Comparison of ENCODE assay signal across 23 cellular contexts in the genomic region with DNA sequence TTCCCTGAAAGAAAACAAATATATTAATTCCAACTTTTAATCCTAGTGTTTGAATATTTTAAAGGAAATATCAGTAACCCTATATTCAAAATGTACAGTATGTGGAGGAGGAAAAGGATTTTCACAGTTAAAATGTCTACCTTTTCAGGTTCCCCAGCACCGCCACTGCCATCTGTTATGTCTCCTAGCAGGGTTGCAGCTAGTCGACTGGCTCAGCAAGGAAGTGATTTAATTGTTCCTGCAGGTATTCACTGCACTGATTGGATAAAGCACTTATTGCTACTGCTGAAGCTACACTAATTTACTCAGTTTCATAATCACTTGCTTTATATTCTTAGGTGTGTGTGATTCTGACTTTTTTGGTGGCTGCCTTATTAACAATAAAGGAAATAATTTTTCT.
"Had no signal": no experiment of that assay in that cellular context is flagged by ENCODE, and none has a peak within 500 bp of the region (broad histone marks: within the 10 kb centered on the region; RNA-seq: fewer than 3 reads in every experiment).

No MANE protein-coding gene starts in this region.

- DNase-seq: activated B cell treated with CpG ODN at 0.5 μM for 24 hours; activated CD4-positive, alpha-beta T cell treated with anti-CD3 and anti-CD28 coated beads for 36 hours; activated CD4-positive, alpha-beta T cell treated with anti-CD3 and anti-CD28 coated beads, Interleukin-2, amount 50 U/mL, for 48 hours; activated naive CD4-positive, alpha-beta T cell treated with Interleukin-2 at 50 U/mL for 16 hours; activated naive CD8-positive, alpha-beta T cell treated with anti-CD3 and anti-CD28 coated beads for 36 hours; activated T-cell treated with anti-CD3 and anti-CD28 coated beads, Interleukin-2, amount 50 U/mL, for 48 hours; central memory CD4-positive, alpha-beta T cell; colonic mucosa; endodermal cell; esophagus squamous epithelium; heart right ventricle; left ventricle myocardium superior; mammary epithelial cell; midbrain; pancreas; psoas muscle; spleen; stimulated activated CD4-positive, alpha-beta T cell treated with anti-CD3 and anti-CD28 coated beads, Interleukin-4, amount 100 ng/mL, for 1 hour; stimulated activated naive CD4-positive, alpha-beta T cell; T-helper 9 cell; testis; trophoblast cell had no signal

- ATAC-seq: activated CD4-positive, alpha-beta T cell treated with anti-CD3 and anti-CD28 coated beads for 36 hours; heart right ventricle; left ventricle myocardium superior; natural killer cell treated with Interleukin-12 subunit alpha and Interleukin-12 subunit beta and Interleukin-15 and Interleukin-18, amount 100 ng/mL, for 72 hours; psoas muscle had no signal

- H3K9me3 Mint-ChIP-seq: activated B cell treated with CpG ODN at 0.5 μM for 24 hours; activated naive CD8-positive, alpha-beta T cell treated with anti-CD3 and anti-CD28 coated beads for 36 hours; natural killer cell treated with Interleukin-12 subunit alpha and Interleukin-12 subunit beta and Interleukin-15 and Interleukin-18, amount 100 ng/mL, for 72 hours had no signal

- H3K27me3 Mint-ChIP-seq: activated B cell treated with CpG ODN at 0.5 μM for 24 hours; activated CD4-positive, alpha-beta T cell treated with anti-CD3 and anti-CD28 coated beads for 36 hours; activated naive CD8-positive, alpha-beta T cell treated with anti-CD3 and anti-CD28 coated beads for 36 hours; natural killer cell treated with Interleukin-12 subunit alpha and Interleukin-12 subunit beta and Interleukin-15 and Interleukin-18, amount 100 ng/mL, for 72 hours had no signal

- H3K4me3 Mint-ChIP-seq: activated B cell treated with CpG ODN at 0.5 μM for 24 hours; activated CD4-positive, alpha-beta T cell treated with anti-CD3 and anti-CD28 coated beads for 36 hours; activated naive CD8-positive, alpha-beta T cell treated with anti-CD3 and anti-CD28 coated beads for 36 hours; endodermal cell; natural killer cell treated with Interleukin-12 subunit alpha and Interleukin-12 subunit beta and Interleukin-15 and Interleukin-18, amount 100 ng/mL, for 72 hours had no signal

- H3K4me1 Mint-ChIP-seq: activated B cell treated with CpG ODN at 0.5 μM for 24 hours; activated CD4-positive, alpha-beta T cell treated with anti-CD3 and anti-CD28 coated beads for 36 hours; activated naive CD8-positive, alpha-beta T cell treated with anti-CD3 and anti-CD28 coated beads for 36 hours had no signal

- H3K27ac Mint-ChIP-seq: activated B cell treated with CpG ODN at 0.5 μM for 24 hours; activated CD4-positive, alpha-beta T cell treated with anti-CD3 and anti-CD28 coated beads for 36 hours; activated naive CD8-positive, alpha-beta T cell treated with anti-CD3 and anti-CD28 coated beads for 36 hours; endodermal cell; natural killer cell treated with Interleukin-12 subunit alpha and Interleukin-12 subunit beta and Interleukin-15 and Interleukin-18, amount 100 ng/mL, for 72 hours had no signal
